In the genomic region with DNA sequence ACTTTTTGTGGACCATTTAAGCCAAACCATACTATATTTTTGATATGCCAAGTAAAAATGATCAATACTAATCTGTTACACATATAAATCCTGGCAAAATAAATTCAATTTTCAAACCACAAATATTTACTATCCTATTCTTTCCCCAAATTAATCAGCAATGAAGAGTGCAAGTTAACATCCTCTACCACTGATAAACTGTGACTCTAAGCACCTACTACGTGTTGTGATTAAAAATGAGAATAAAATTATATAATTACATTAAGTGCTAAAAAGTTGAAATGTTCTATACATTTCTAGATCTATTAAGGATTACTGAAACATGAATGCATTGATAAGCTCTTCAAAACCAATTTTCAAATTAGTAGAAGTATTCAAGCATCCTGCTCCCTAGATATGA, we compare ENCODE assay signal across 9 cellular contexts. TPM values are rescaled to one million over a fixed set of nuclear protein-coding genes. Genes with fewer than 3 reads are reported as not detected.
DNase-seq lines count a peak whose midpoint lies in the region; FAIRE-seq and TF ChIP-seq lines count a peak whose summit lies in the region.
"Had no signal": no experiment of that assay in that cellular context is flagged by ENCODE, and none has a peak within 500 bp of the region (broad histone marks: within the 10 kb centered on the region; RNA-seq: fewer than 3 reads in every experiment).

No MANE protein-coding gene starts in this region.

- DNase-seq in activated naive CD4-positive, alpha-beta T cell treated with anti-CD3 and anti-CD28 coated beads for 36 hours = no peak
- no peak for DNase-seq in activated naive CD4-positive, alpha-beta T cell treated with Interleukin-2 at 50 U/mL for 16 hours
- no peak for DNase-seq in activated naive CD8-positive, alpha-beta T cell treated with anti-CD3 and anti-CD28 coated beads for 36 hours
- DNase-seq in keratinocyte (ENCODE audit: low read depth, low spot score) = no peak
- DNase-seq in neuronal stem cell (ENCODE audit: low spot score) = no peak
- DNase-seq in stimulated activated CD4-positive, alpha-beta T cell treated with anti-CD3 and anti-CD28 coated beads, Interleukin-1b, Interleukin-23, amount 100 ng/mL, for 48 hours = no peak
- DNase-seq in central memory CD4-positive, alpha-beta T cell = no peak
- DNase-seq: DMS 273 treated with DMSO at 0.1 percent for 48 hours had no signal

- H2AFZ ChIP-seq in keratinocyte (ENCODE audit: control insufficient read depth, low read length) (no peak overlapping the region), neuronal stem cell (ENCODE audit: low read length) (no peak overlapping the region)

- H3K36me3 Mint-ChIP-seq in activated naive CD4-positive, alpha-beta T cell treated with anti-CD3 and anti-CD28 coated beads for 36 hours (ENCODE audit: low read depth) = peaks cover 20% of the 10 kb centered on the region
- peaks cover 14% of the 10 kb centered on the region for H3K36me3 Mint-ChIP-seq in activated naive CD8-positive, alpha-beta T cell treated with anti-CD3 and anti-CD28 coated beads for 36 hours

- dilution Hi-C loops in keratinocyte (cut with MboI; ENCODE audit: extremely low pct_ligation_motif_present, low sequenced_read_pairs) = no loop called here

- no peak overlapping the region for H2BK15ac ChIP-seq in neuronal stem cell (ENCODE audit: low read length)

- H3K4me2 ChIP-seq in keratinocyte (ENCODE audit: control insufficient read depth, extremely low read depth, insufficient read depth, low read depth, low read length) (peak overlapping the region; percentile 70), neuronal stem cell (ENCODE audit: insufficient read depth, low read length, poor library complexity, severe bottlenecking) (no peak overlapping the region)

- no peak overlapping the region for H3K23ac ChIP-seq in neuronal stem cell (ENCODE audit: low read depth, low read length, poor library complexity)

- H3K27ac ChIP-seq in keratinocyte (ENCODE audit: control insufficient read depth, insufficient read depth, low read length) (no peak overlapping the region), thymus (ENCODE audit: low read depth) (no peak overlapping the region), neuronal stem cell (replicated peaks; ENCODE audit: low read length) (no peak overlapping the region)

- CTCF ChIA-PET in activated naive CD4-positive, alpha-beta T cell treated with anti-CD3 and anti-CD28 coated beads for 36 hours (lab: Charles Lee) = no interaction called here

- 5% methylated on average over 1 of the region's 1 CpG for whole genome bisulfite sequencing in thymus
- no CpG with 5 or more reads among the region's 1 CpG for WGBS in neuronal stem cell (ENCODE audit: extremely low coverage in 2 of 2, insufficient read length in 2 of 2, insufficient replicate concordance in 1 of 2), 2 donors

- no peak overlapping the region for H3K14ac ChIP-seq in neuronal stem cell (ENCODE audit: low read length)

- peak overlapping the region; percentile 56 for H3K27ac Mint-ChIP-seq in activated naive CD4-positive, alpha-beta T cell treated with anti-CD3 and anti-CD28 coated beads for 36 hours
- peak overlapping the region; percentile 63 for H3K27ac Mint-ChIP-seq in activated naive CD8-positive, alpha-beta T cell treated with anti-CD3 and anti-CD28 coated beads for 36 hours

- H3K27me3 Mint-ChIP-seq in activated naive CD4-positive, alpha-beta T cell treated with anti-CD3 and anti-CD28 coated beads for 36 hours (ENCODE audit: low read depth) = no peaks in the 10 kb centered on the region
- H3K27me3 Mint-ChIP-seq in activated naive CD8-positive, alpha-beta T cell treated with anti-CD3 and anti-CD28 coated beads for 36 hours = no peaks in the 10 kb centered on the region

- peaks cover 19% of the 10 kb centered on the region for H3K79me2 ChIP-seq in keratinocyte (ENCODE audit: control insufficient read depth, insufficient read depth, low read length)

- peak overlapping the region; percentile 79 for H3K9ac ChIP-seq in keratinocyte (ENCODE audit: control insufficient read depth, extremely low read depth, insufficient read depth, low read length)
- H3K9ac ChIP-seq in neuronal stem cell (ENCODE audit: low read depth, low read length, poor library complexity) = no peak overlapping the region

- no peaks in the 10 kb centered on the region for H3K9me3 Mint-ChIP-seq in activated naive CD4-positive, alpha-beta T cell treated with anti-CD3 and anti-CD28 coated beads for 36 hours
- no peaks in the 10 kb centered on the region for H3K9me3 Mint-ChIP-seq in activated naive CD8-positive, alpha-beta T cell treated with anti-CD3 and anti-CD28 coated beads for 36 hours

- H3K36me3 ChIP-seq in keratinocyte (ENCODE audit: control insufficient read depth in 2 of 2, extremely low read depth in 1 of 2, insufficient read depth in 2 of 2, low read length in 2 of 2) (no peaks in the 10 kb centered on the region), thymus (ENCODE audit: control insufficient read depth, insufficient read depth) (no peaks in the 10 kb centered on the region), neuronal stem cell (replicated peaks in 1 of 2; ENCODE audit: control insufficient read depth in 2 of 2, insufficient read depth in 2 of 2, low read length in 2 of 2) (peaks cover 0 to 8% of the 10 kb centered on the region in 2 donors)

- intact Hi-C loops in activated naive CD4-positive, alpha-beta T cell treated with anti-CD3 and anti-CD28 coated beads for 36 hours (cut with micrococcal nuclease) = loop anchor here (10.0 kb wide), 2 partner anchors 359 to 451 kb away; partner anchors contain the start of gene PRDX4

- no peaks in the 10 kb centered on the region for H3K4me1 ChIP-seq in keratinocyte (ENCODE audit: control insufficient read depth, extremely low read depth, insufficient read depth, low read length)
- H3K4me1 ChIP-seq in thymus (ENCODE audit: control insufficient read depth, insufficient read depth, low read length) = peaks cover 2% of the 10 kb centered on the region
- no peaks in the 10 kb centered on the region for H3K4me1 ChIP-seq in neuronal stem cell (ENCODE audit: control insufficient read depth in 2 of 2, insufficient read depth in 1 of 2, low read depth in 1 of 2, low read length in 2 of 2)

- H3K79me1 ChIP-seq in neuronal stem cell (ENCODE audit: low read depth, low read length) = peaks cover 1% of the 10 kb centered on the region

- no peak overlapping the region for H2BK12ac ChIP-seq in neuronal stem cell (ENCODE audit: low read length)

- no peak for TF ChIP-seq CTCF in keratinocyte (optimal IDR thresholded peaks at IDR 0.05 in 1 of 3, IDR thresholded peaks at IDR 0.05 in 1 of 3, conservative IDR thresholded peaks at IDR 0.05 in 1 of 3; ENCODE audit: extremely low read depth in 1 of 3, insufficient read depth in 2 of 3, low read length in 3 of 3)

- no peak overlapping the region for H2BK120ac ChIP-seq in neuronal stem cell (ENCODE audit: low read depth, low read length)

- H2BK5ac ChIP-seq in neuronal stem cell (ENCODE audit: low read length) = no peak overlapping the region

- no peak overlapping the region for H3K18ac ChIP-seq in neuronal stem cell (ENCODE audit: low read length)

- H3K4me3 ChIP-seq in keratinocyte (ENCODE audit: control insufficient read depth in 2 of 3, extremely low read depth in 1 of 3, insufficient read depth in 2 of 3, low read depth in 1 of 3, low read length in 3 of 3) (peak overlapping the region; percentile 70 to 84 (median 82)), thymus (ENCODE audit: low read length) (peak overlapping the region; percentile 77), neuronal stem cell (ENCODE audit: low read length in 2 of 2) (peak overlapping the region in 1 of 2 donors; percentile 72)

- peaks cover 27% of the 10 kb centered on the region for H3K4me1 Mint-ChIP-seq in activated naive CD4-positive, alpha-beta T cell treated with anti-CD3 and anti-CD28 coated beads for 36 hours (ENCODE audit: low read depth)
- H3K4me1 Mint-ChIP-seq in activated naive CD8-positive, alpha-beta T cell treated with anti-CD3 and anti-CD28 coated beads for 36 hours = peaks cover 27% of the 10 kb centered on the region

- no peak overlapping the region for H4K91ac ChIP-seq in neuronal stem cell (ENCODE audit: low read depth, low read length, poor library complexity)

- FAIRE-seq in keratinocyte (lab: Jason Lieb, UNC) = no peak

- H3K9me1 ChIP-seq in keratinocyte (ENCODE audit: control insufficient read depth, extremely low read depth, insufficient read depth, low read length) = no peaks in the 10 kb centered on the region

- H3K9me3 ChIP-seq in keratinocyte (ENCODE audit: control insufficient read depth, low read depth, low read length) (no peaks in the 10 kb centered on the region), thymus (ENCODE audit: control insufficient read depth) (no peaks in the 10 kb centered on the region), neuronal stem cell (replicated peaks in 1 of 2; ENCODE audit: control insufficient read depth in 2 of 2, insufficient read depth in 1 of 2, low read depth in 1 of 2, low read length in 2 of 2) (no peaks in the 10 kb centered on the region)

- H4K8ac ChIP-seq in neuronal stem cell (ENCODE audit: low read depth, low read length) = no peak overlapping the region

- H2AK5ac ChIP-seq in neuronal stem cell (ENCODE audit: low read depth, low read length) = no peak overlapping the region

- H3K4ac ChIP-seq in neuronal stem cell (ENCODE audit: low read length) = no peak overlapping the region

- peak overlapping the region; percentile 85 for H3K4me3 Mint-ChIP-seq in activated naive CD4-positive, alpha-beta T cell treated with anti-CD3 and anti-CD28 coated beads for 36 hours
- peak overlapping the region; percentile 88 for H3K4me3 Mint-ChIP-seq in activated naive CD8-positive, alpha-beta T cell treated with anti-CD3 and anti-CD28 coated beads for 36 hours

- H4K20me1 ChIP-seq in keratinocyte (ENCODE audit: control insufficient read depth, extremely low read depth, insufficient read depth, low read length) = no peaks in the 10 kb centered on the region

- H3K27me3 ChIP-seq in keratinocyte (ENCODE audit: control insufficient read depth, extremely low read depth, insufficient read depth, low read length) (no peaks in the 10 kb centered on the region), thymus (ENCODE audit: control insufficient read depth, insufficient read depth) (no peaks in the 10 kb centered on the region), neuronal stem cell (ENCODE audit: control insufficient read depth in 3 of 3, insufficient read depth in 3 of 3, low read depth in 1 of 3, low read length in 3 of 3) (no peaks in the 10 kb centered on the region)

RNA-seq across cellular contexts. Expression of gene KLHL15, which starts 3.4 kb away (rescaled TPM):
- total RNA-seq in activated naive CD4-positive, alpha-beta T cell treated with anti-CD3 and anti-CD28 coated beads for 36 hours = 10 to 100 TPM; 20.6 to 21.5 TPM
- 10 to 100 TPM; 13.5 to 14.2 TPM for total RNA-seq in activated naive CD8-positive, alpha-beta T cell treated with anti-CD3 and anti-CD28 coated beads for 36 hours
- polyA plus RNA-seq in keratinocyte = 1.9 to 3.4 TPM (median 2.2 TPM) in 3 replicates
- polyA plus RNA-seq in keratinocyte (2011; ENCODE audit: low read depth) = 0.91 TPM
- 0.90 and 1.5 TPM in 2 replicates for polyA plus RNA-seq in keratinocyte (2011; cell fraction: cytosol; rRNA removed)
- 2.3 and 3.4 TPM in 2 replicates for polyA plus RNA-seq in keratinocyte (2011; cell fraction: nucleus; rRNA removed)
- 1.6 TPM in 2 replicates for polyA plus RNA-seq in keratinocyte (2012; ENCODE audit: low replicate concordance)
- polyA minus RNA-seq in keratinocyte = 1.0 to 6.3 TPM (median 2.5 TPM) in 3 replicates
- polyA minus RNA-seq in keratinocyte (2011; cell fraction: cytosol; rRNA and poly(A)+ RNA removed) = 2.5 TPM
- polyA minus RNA-seq in keratinocyte (2011; cell fraction: nucleus; rRNA and poly(A)+ RNA removed) = 3.8 and 5.9 TPM in 2 replicates
- 5.8 TPM for polyA plus RNA-seq in thymus
- polyA plus RNA-seq in neuronal stem cell (2013, experiment 1 of 2) = 4.1 TPM
- 4.2 TPM for polyA plus RNA-seq in neuronal stem cell (2013, experiment 2 of 2)

RNA-seq across cellular contexts. Expression of gene EIF2S3, which starts 31.2 kb away (rescaled TPM):
- 100 to 1,000 TPM; 366 to 386 TPM for total RNA-seq in activated naive CD4-positive, alpha-beta T cell treated with anti-CD3 and anti-CD28 coated beads for 36 hours
- total RNA-seq in activated naive CD8-positive, alpha-beta T cell treated with anti-CD3 and anti-CD28 coated beads for 36 hours = 100 to 1,000 TPM; 379 to 386 TPM
- polyA plus RNA-seq in keratinocyte (96.7 to 127 TPM (median 112 TPM) in 3 replicates), thymus (89.2 TPM)
- 157 TPM for polyA plus RNA-seq in keratinocyte (2011; ENCODE audit: low read depth)
- polyA plus RNA-seq in keratinocyte (2011; cell fraction: cytosol; rRNA removed) = 92.3 and 153 TPM in 2 replicates
- 225 and 267 TPM in 2 replicates for polyA plus RNA-seq in keratinocyte (2011; cell fraction: nucleus; rRNA removed)
- 121 and 190 TPM in 2 replicates for polyA plus RNA-seq in keratinocyte (2012; ENCODE audit: low replicate concordance)
- 100 to 182 TPM (median 130 TPM) in 3 replicates for polyA minus RNA-seq in keratinocyte
- polyA minus RNA-seq in keratinocyte (2011; cell fraction: cytosol; rRNA and poly(A)+ RNA removed) = 221 TPM
- 54.9 and 115 TPM in 2 replicates for polyA minus RNA-seq in keratinocyte (2011; cell fraction: nucleus; rRNA and poly(A)+ RNA removed)
- polyA plus RNA-seq in neuronal stem cell (2013, experiment 1 of 2) = 115 TPM
- 117 TPM for polyA plus RNA-seq in neuronal stem cell (2013, experiment 2 of 2)
